ENCODE assay signal across 10 cellular contexts in the genomic region with DNA sequence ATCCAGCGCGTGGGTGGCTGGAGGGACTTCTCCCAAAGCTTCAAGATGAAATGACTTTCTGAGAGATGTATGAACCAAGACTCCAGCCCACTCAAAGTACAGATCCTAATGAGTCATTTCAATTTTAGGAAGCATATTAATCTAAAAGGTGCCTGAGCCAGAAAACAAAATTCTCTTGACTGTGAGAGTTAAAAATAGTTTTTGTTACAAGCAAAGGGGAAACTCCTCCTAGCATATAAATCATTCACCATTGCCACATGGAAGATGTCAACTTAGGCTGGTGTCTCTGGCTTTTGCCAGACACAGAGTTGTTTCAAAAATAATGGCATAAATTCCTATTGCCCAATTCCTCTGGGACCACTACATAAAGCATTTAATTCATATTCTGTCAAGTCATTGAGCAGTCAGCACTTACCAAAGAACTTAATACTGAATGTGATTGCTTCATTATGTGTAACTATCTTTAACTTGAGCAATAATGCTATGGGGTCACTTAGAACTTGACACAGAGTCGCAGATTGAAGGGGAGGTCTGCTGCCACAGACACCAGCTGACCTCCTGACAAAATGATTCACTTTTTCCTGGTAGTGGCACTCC.
DNase-seq lines count a peak whose midpoint lies in the region; ATAC-seq and TF ChIP-seq lines count a peak whose summit lies in the region.
"Had no signal": no experiment of that assay in that cellular context is flagged by ENCODE, and none has a peak within 500 bp of the region (broad histone marks: within the 10 kb centered on the region; RNA-seq: fewer than 3 reads in every experiment).

No MANE protein-coding gene starts in this region.

- no peak overlapping the region for H3K18ac ChIP-seq in H9 (ENCODE audit: insufficient read length, low read depth, low read length)

- no peak overlapping the region for H2BK5ac ChIP-seq in H9 (ENCODE audit: insufficient read length, low read length)

- no peak overlapping the region for H3K9ac ChIP-seq in H9 (ENCODE audit: extremely low read depth, insufficient read length, low read length)

- H4K8ac ChIP-seq in H9 (replicated peaks; ENCODE audit: insufficient read length, low read depth, low read length): no peak overlapping the region

- H2AFZ ChIP-seq in GM23338 (no peak overlapping the region), H9 (ENCODE audit: low read length) (no peak overlapping the region)

- intact Hi-C loops in tibial artery (cut with DNase I; ENCODE audit: low total_unique reads): no loop called here
- intact Hi-C loops in transverse colon (cut with DNase I; ENCODE audit: low total_unique reads): no loop called here

- no peak overlapping the region for H2BK20ac ChIP-seq in H9 (ENCODE audit: low read depth, low read length, poor library complexity, severe bottlenecking)

- no peaks in the 10 kb centered on the region for H3K9me3 Mint-ChIP-seq in GM23338
- no peaks in the 10 kb centered on the region for H3K9me3 Mint-ChIP-seq in H9
- H3K9me3 Mint-ChIP-seq: dendritic cell treated with granulocyte-macrophage colony-stimulating factor and Interleukin-4, amounts not matched to agents 40 ng/mL and 50 ng/mL, for 4 days had no signal

- H3K4me2 ChIP-seq in GM23338 (no peak overlapping the region), H9 (ENCODE audit: insufficient read depth, insufficient read length, low read length) (no peak overlapping the region)

- no peak overlapping the region for H3K14ac ChIP-seq in H9 (ENCODE audit: insufficient read depth, low read length)

- no peak for TF ChIP-seq CTCF in fibroblast of mammary gland (conservative IDR thresholded peaks at IDR 0.05; ENCODE audit: control insufficient read depth, insufficient read depth, low read depth, low read length)
- TF ChIP-seq CTCF in tibial artery (IDR thresholded peaks at IDR 0.05): no peak
- no peak for TF ChIP-seq CTCF in transverse colon (IDR thresholded peaks at IDR 0.05)
- no peak for TF ChIP-seq CTCF in GM23338 (conservative IDR thresholded peaks at IDR 0.05; ENCODE audit: low read depth in 2 of 2)
- no peak for TF ChIP-seq CTCF in H9 (conservative IDR thresholded peaks at IDR 0.05)

- no peak overlapping the region for H2AK5ac ChIP-seq in H9 (ENCODE audit: insufficient read length, low read length)

- H3F3A ChIP-seq in GM23338 (replicated peaks; ENCODE audit: low read depth): no peaks in the 10 kb centered on the region

- H3K79me2 ChIP-seq in GM23338 (replicated peaks; ENCODE audit: insufficient read depth) (no peaks in the 10 kb centered on the region), H9 (ENCODE audit: insufficient read depth, low read length) (no peaks in the 10 kb centered on the region)

- no peak overlapping the region for H2BK120ac ChIP-seq in H9 (ENCODE audit: low read depth, low read length, poor library complexity, severe bottlenecking)

- no peak overlapping the region for H3K27ac Mint-ChIP-seq in GM23338
- H3K27ac Mint-ChIP-seq in H9: peak overlapping the region in 1 of 3 experiments; percentile 36; a peak in 1 of 7 replicates
- H3K27ac Mint-ChIP-seq: dendritic cell treated with granulocyte-macrophage colony-stimulating factor and Interleukin-4, amounts not matched to agents 40 ng/mL and 50 ng/mL, for 4 days had no signal

- H3K36me3 Mint-ChIP-seq in GM23338 (ENCODE audit: low read depth) (no peaks in the 10 kb centered on the region), H9 (ENCODE audit: insufficient read depth in 1 of 3, low read depth in 3 of 3) (no peaks in the 10 kb centered on the region)

- H3K79me1 ChIP-seq in H9 (ENCODE audit: insufficient read depth, low read depth, low read length, poor library complexity, severe bottlenecking): no peaks in the 10 kb centered on the region

- H3K27ac ChIP-seq in tibial artery (peak overlapping the region; percentile 32 to 41), transverse colon (peak overlapping the region in 1 of 4 donors; percentile 26), GM23338 (ENCODE audit: low read depth) (no peak overlapping the region), H9 (ENCODE audit: insufficient read length, low read depth, low read length) (no peak overlapping the region)
- H3K27ac ChIP-seq: HL-60 had no signal

- ATAC-seq in GM21423 (IDR thresholded peaks at IDR 0.05; ENCODE audit: unreplicated experiment): peak; percentile 40
- ATAC-seq in GM23338: no peak

- H3K36me3 ChIP-seq in tibial artery (no peaks in the 10 kb centered on the region), transverse colon (no peaks in the 10 kb centered on the region), GM23338 (ENCODE audit: insufficient read depth) (no peaks in the 10 kb centered on the region)

- no peak overlapping the region for H4K5ac ChIP-seq in H9 (ENCODE audit: insufficient read length, low read depth, low read length)

- H2BK15ac ChIP-seq in H9 (ENCODE audit: low read depth, low read length): no peak overlapping the region

- H3K4me3 Mint-ChIP-seq in GM23338 (no peak overlapping the region), H9 (no peak overlapping the region)
- H3K4me3 Mint-ChIP-seq: dendritic cell treated with granulocyte-macrophage colony-stimulating factor and Interleukin-4, amounts not matched to agents 40 ng/mL and 50 ng/mL, for 4 days had no signal

- H3K4me1 ChIP-seq in tibial artery (peaks cover 0 to 18% (median 6%) of the 10 kb centered on the region in 4 donors), transverse colon (no peaks in the 10 kb centered on the region), GM23338 (ENCODE audit: insufficient read depth) (no peaks in the 10 kb centered on the region), H9 (ENCODE audit: insufficient read depth, low read length) (no peaks in the 10 kb centered on the region; the same call in 1 of the 2 replicates)

- no peak overlapping the region for H3K23ac ChIP-seq in H9 (ENCODE audit: insufficient read length, low read depth, low read length)

- DNase-seq in GM04503 (ENCODE audit: low read depth): peak; percentile 24
- DNase-seq in HT1080 (ENCODE audit: low read depth): peak; percentile 2
- DNase-seq in fibroblast of mammary gland (ENCODE audit: low read depth): peak; percentile 94
- DNase-seq in tibial artery: no peak
- no peak for DNase-seq in transverse colon
- no peak for DNase-seq in GM23338 (ENCODE audit: low spot score)
- no peak for DNase-seq in H9

- H3T11ph ChIP-seq in H9 (ENCODE audit: low read length): no peak overlapping the region

- H3K4me3 ChIP-seq in fibroblast of mammary gland (ENCODE audit: control insufficient read depth, low read depth, low read length) (no peak overlapping the region), tibial artery (peak overlapping the region in 1 of 2 donors; percentile 13), transverse colon (no peak overlapping the region), GM23338 (no peak overlapping the region)

- no peaks in the 10 kb centered on the region for H3K23me2 ChIP-seq in H9 (ENCODE audit: insufficient read length, low read depth, low read length, poor library complexity, severe bottlenecking)

- in situ Hi-C loops in transverse colon (cut with MboI; ENCODE audit: low pct_ligation_motif_present in 1 of 4, low pct_unique_long_range_greater_than_20kb in 1 of 4, low sequenced_read_pairs in 3 of 4): no loop called here

- no peak overlapping the region for H3K4ac ChIP-seq in H9 (ENCODE audit: low read depth, low read length)

- no peak for TF ChIP-seq POLR2A in transverse colon (IDR thresholded peaks at IDR 0.05)

- H4K20me1 ChIP-seq in GM23338 (replicated peaks; ENCODE audit: insufficient read depth) (no peaks in the 10 kb centered on the region), H9 (ENCODE audit: control insufficient read depth, insufficient read depth, insufficient read length) (no peaks in the 10 kb centered on the region)

- no peak for TF ChIP-seq EP300 in transverse colon (IDR thresholded peaks at IDR 0.05; ENCODE audit: low read depth)

- H3K4me1 Mint-ChIP-seq in GM23338: no peaks in the 10 kb centered on the region
- peaks cover 3 to 4% of the 10 kb centered on the region in 2 experiments; a peak in 2 of 4 replicates for H3K4me1 Mint-ChIP-seq in H9

- H3K9me3 ChIP-seq in tibial artery (no peaks in the 10 kb centered on the region), transverse colon (no peaks in the 10 kb centered on the region), H9 (ENCODE audit: control insufficient read depth, low read depth, low read length) (no peaks in the 10 kb centered on the region)

- H3K9me2 ChIP-seq in GM23338 (ENCODE audit: insufficient read depth): no peaks in the 10 kb centered on the region

- H3K56ac ChIP-seq in H9 (ENCODE audit: insufficient read length, low read depth, low read length): no peak overlapping the region

- no peaks in the 10 kb centered on the region for H3K27me3 Mint-ChIP-seq in GM23338 (ENCODE audit: insufficient read depth, low read depth, poor library complexity)
- H3K27me3 Mint-ChIP-seq in H9 (ENCODE audit: low read depth): no peaks in the 10 kb centered on the region
- H3K27me3 Mint-ChIP-seq: dendritic cell treated with granulocyte-macrophage colony-stimulating factor and Interleukin-4, amounts not matched to agents 40 ng/mL and 50 ng/mL, for 4 days had no signal

- WGBS in transverse colon (ENCODE audit: low coverage in 1 of 2), 2 donors: 51 to 63% methylated on average over 2 to 3 of the region's 3 CpGs
- WGBS in H9 (ENCODE audit: extremely low coverage, insufficient read length, low lambda C conversion rate): no CpG with 5 or more reads among the region's 3 CpGs

- H4K91ac ChIP-seq in H9 (ENCODE audit: insufficient read length, low read depth, low read length): no peak overlapping the region

- H3K27me3 ChIP-seq in tibial artery (no peaks in the 10 kb centered on the region), transverse colon (no peaks in the 10 kb centered on the region), GM23338 (ENCODE audit: insufficient read depth) (no peaks in the 10 kb centered on the region), H9 (ENCODE audit: insufficient read depth, low read length) (no peaks in the 10 kb centered on the region)

- no peak overlapping the region for H2BK12ac ChIP-seq in H9 (ENCODE audit: insufficient read length, low read depth, low read length)

TF ChIP-seq in GM23338, 12 proteins besides CTCF, POLR2A, EP300 and RAD21 (continues in another document):
- no peak for TF ChIP-seq POLR2AphosphoS5 (IDR thresholded peaks at IDR 0.05; ENCODE audit: low read depth)
- TF ChIP-seq ZNF331 (CRISPR knock-in tag; IDR thresholded peaks at IDR 0.05; ENCODE audit: low read depth): no peak
- TF ChIP-seq NANOG (IDR thresholded peaks at IDR 0.05; ENCODE audit: borderline replicate concordance): no peak

Comparison
In these comparisons a context has a peak if more than half of its experiments do, and no peak if none do; other contexts are left out.
1. DNase-seq: peak in GM04503 (single experiment), HT1080 (single experiment) and fibroblast of mammary gland (single experiment); none in tibial artery (0 of 2), transverse colon (single experiment), GM23338 (single experiment) and H9 (single experiment).
2. H3K27ac ChIP-seq: peak in tibial artery (2 of 2); none in GM23338 (single experiment) and H9 (single experiment).